In the genomic region with DNA sequence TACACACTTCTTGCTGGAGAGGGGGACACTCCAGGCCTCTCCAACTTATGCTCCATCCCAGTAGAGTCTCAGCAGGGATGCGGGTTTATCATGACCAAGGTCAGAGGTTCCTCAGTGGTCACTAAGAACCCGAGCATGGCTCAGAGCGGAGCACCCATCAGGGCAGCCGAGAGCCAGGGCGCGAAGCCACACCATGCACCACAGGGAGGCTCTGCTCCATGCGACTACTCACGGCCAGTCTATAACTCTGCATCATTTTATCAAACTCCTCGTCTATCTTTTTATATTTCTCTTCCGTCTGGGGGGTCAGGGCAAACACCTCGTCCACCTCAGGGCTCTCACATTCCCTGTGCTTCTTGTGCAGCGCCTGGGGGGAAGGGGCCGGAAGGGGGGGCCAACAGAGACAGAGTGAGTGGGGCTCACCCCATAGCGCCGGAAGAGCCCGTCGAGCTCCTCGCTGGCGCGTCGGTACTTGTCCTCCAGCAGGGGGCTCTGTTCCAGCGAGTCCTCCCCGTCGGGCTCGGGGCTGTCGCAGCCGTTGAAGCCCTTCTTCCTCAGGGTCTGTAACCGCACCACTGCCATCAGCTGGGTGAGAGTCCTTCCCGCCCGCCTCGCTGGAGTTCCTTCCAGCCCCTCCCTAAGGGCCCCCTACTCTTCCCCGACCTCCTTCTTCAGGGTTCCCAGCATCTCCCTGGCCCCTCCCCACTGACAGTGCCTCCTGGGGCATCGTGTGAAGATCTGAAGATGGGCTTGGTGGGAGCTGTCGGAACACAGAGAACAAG, we compare ENCODE assay signal across 8 cellular contexts. TPM values are rescaled to one million over a fixed set of nuclear protein-coding genes. Genes with fewer than 3 reads are reported as not detected.
DNase-seq lines count a peak whose midpoint lies in the region; ATAC-seq and TF ChIP-seq lines count a peak whose summit lies in the region.

No MANE protein-coding gene starts in this region.

- CTCF ChIA-PET in AG04450 (lab: Charles Lee) (interaction anchor here (0.5 to 3.0 kb wide), 25 partner anchors 9 to 134 kb away, joined by 3 to 22 read pairs (median 4); partner anchors contain the start of gene MEF2D), Panc1 (lab: Charles Lee) (interaction anchor here (0.6 to 1.0 kb wide), 7 partner anchors 9 to 40 kb away, joined by 3 to 8 read pairs (median 4); no protein-coding TSS in a partner anchor)

- DNase-seq in AG04450 (ENCODE audit: low read depth, low spot score): no peak
- no peak for DNase-seq in Panc1 (ENCODE audit: low read depth, low spot score)
- DNase-seq in activated gamma-delta T cell treated with anti-CD3 and anti-CD28 coated beads, Interleukin-2, amount 50 U/mL, for 16 hours (ENCODE audit: low read depth): peak; percentile 75
- DNase-seq in Right ventricle myocardium superior: peak; percentile 78
- DNase-seq in gastrocnemius medialis: peak in 1 of 2 donors; percentile 61

- H3K4me3 ChIP-seq in AG04450 (ENCODE audit: low read depth, low read length) (no peak overlapping the region), Panc1 (ENCODE audit: low read depth in 2 of 2, low read length in 2 of 2) (no peak overlapping the region), gastrocnemius medialis (no peak overlapping the region)

- H3K4me1 ChIP-seq in Panc1 (ENCODE audit: control insufficient read depth, insufficient read depth, low read length): no peaks in the 10 kb centered on the region
- H3K4me1 ChIP-seq in gastrocnemius medialis: peaks cover 95 to 100% of the 10 kb centered on the region in 2 donors

- peak; percentile 67 for TF ChIP-seq CTCF in AG04450 (IDR thresholded peaks at IDR 0.05; ENCODE audit: low read depth, low read length)
- peak; percentile 87 for TF ChIP-seq CTCF in Panc1 (IDR thresholded peaks at IDR 0.05)
- peak; percentile 56 to 79 (median 72) for TF ChIP-seq CTCF in gastrocnemius medialis (IDR thresholded peaks at IDR 0.05 in 4 of 5, conservative IDR thresholded peaks at IDR 0.05 in 1 of 5)

- in situ Hi-C loops in Panc1 (cut with HindIII; ENCODE audit: low pct_unique_long_range_greater_than_20kb, low sequenced_read_pairs) (no loop called here), gastrocnemius medialis (cut with MboI; ENCODE audit: low sequenced_read_pairs in 4 of 4) (loop anchor here in 1 of 4 donors (25.0 kb wide), 1 partner anchor 368 kb away; the partner anchor contains the start of gene LMNA)

- H3K27ac ChIP-seq in AG04450 (ENCODE audit: low read depth, low read length) (no peak overlapping the region), Panc1 (ENCODE audit: low read length) (no peak overlapping the region), gastrocnemius medialis (peak overlapping the region; percentile 96 to 99 (median 98))

- peak; percentile 58 for ATAC-seq in GM19455 (IDR thresholded peaks at IDR 0.05; ENCODE audit: unreplicated experiment)
- ATAC-seq in Panc1: peak; percentile 75
- ATAC-seq in Right ventricle myocardium superior (ENCODE audit: poor library complexity): peak; percentile 46
- ATAC-seq in gastrocnemius medialis: no peak
- no peak for ATAC-seq in HG02884 (IDR thresholded peaks at IDR 0.05; ENCODE audit: unreplicated experiment)
- ATAC-seq in HG02623 (IDR thresholded peaks at IDR 0.05; ENCODE audit: unreplicated experiment): no peak

- POLR2A ChIA-PET in AG04450 (lab: Yijun Ruan, JAX) (interaction anchor here (0.6 kb wide), 1 partner anchor 120 kb away, joined by 5 read pairs; no protein-coding TSS in a partner anchor), Panc1 (lab: Charles Lee) (no interaction called here)

- no peaks in the 10 kb centered on the region for H3K27me3 ChIP-seq in AG04450 (ENCODE audit: control insufficient read depth, insufficient read depth, low read length)
- no peaks in the 10 kb centered on the region for H3K27me3 ChIP-seq in Panc1 (ENCODE audit: control insufficient read depth, insufficient read depth, low read length)
- H3K27me3 ChIP-seq in gastrocnemius medialis: no peaks in the 10 kb centered on the region

- BruUV-seq in Panc1 (replicated peaks; lab: Mats Ljungman, UMichigan): no TSS peak

- no peak for TF ChIP-seq POLR2A in gastrocnemius medialis (IDR thresholded peaks at IDR 0.05)

- intact Hi-C loops in Panc1 (cut with micrococcal nuclease; ENCODE audit: unreplicated experiment) (no loop called here), Right ventricle myocardium superior (cut with DNase I) (no loop called here), gastrocnemius medialis (cut with DNase I; ENCODE audit: low total_unique reads) (no loop called here)

- H3K9me3 ChIP-seq in AG04450 (ENCODE audit: control insufficient read depth, insufficient read depth, low read length) (no peaks in the 10 kb centered on the region), Panc1 (ENCODE audit: control insufficient read depth, insufficient read depth, low read depth, low read length) (no peaks in the 10 kb centered on the region), gastrocnemius medialis (no peaks in the 10 kb centered on the region)

- H3K36me3 ChIP-seq in Panc1 (ENCODE audit: control insufficient read depth, insufficient read depth, low read length) (peaks cover 6% of the 10 kb centered on the region), gastrocnemius medialis (peaks cover 2 to 73% of the 10 kb centered on the region in 2 donors)

RNA-seq across cellular contexts. Expression of gene MEF2D, which starts 20.0 kb away (rescaled TPM):
- polyA plus RNA-seq in AG04450 (2011; rRNA removed): 9.9 and 14.5 TPM in 2 replicates
- 13.3 and 18.7 TPM in 2 replicates for polyA minus RNA-seq in AG04450 (2011; rRNA and poly(A)+ RNA removed)
- total RNA-seq in Panc1 (2021; ENCODE audit: unreplicated experiment): 30.9 TPM
- polyA plus RNA-seq in Panc1 (2012; ENCODE audit: insufficient read length): 35.0 TPM
- total RNA-seq in Right ventricle myocardium superior: 96.6 TPM
- 100 to 1,000 TPM; 129 to 260 (median 168) TPM for total RNA-seq in gastrocnemius medialis

Comparison
In these comparisons a context has a peak if more than half of its experiments do, and no peak if none do; other contexts are left out.
1. DNase-seq: peak in activated gamma-delta T cell treated with anti-CD3 and anti-CD28 coated beads, Interleukin-2, amount 50 U/mL, for 16 hours (single experiment) and Right ventricle myocardium superior (single experiment); none in AG04450 (single experiment) and Panc1 (single experiment).
2. H3K27ac ChIP-seq: peak in gastrocnemius medialis (4 of 4); none in AG04450 (single experiment) and Panc1 (single experiment).
3. ATAC-seq: peak in GM19455 (single experiment), Panc1 (single experiment) and Right ventricle myocardium superior (single experiment); none in gastrocnemius medialis (0 of 2), HG02884 (single experiment) and HG02623 (single experiment).
4. Peak in every context shown above with its lines, with median percentiles within 50 percentile points of each other: CTCF ChIP-seq.